In the genomic region with DNA sequence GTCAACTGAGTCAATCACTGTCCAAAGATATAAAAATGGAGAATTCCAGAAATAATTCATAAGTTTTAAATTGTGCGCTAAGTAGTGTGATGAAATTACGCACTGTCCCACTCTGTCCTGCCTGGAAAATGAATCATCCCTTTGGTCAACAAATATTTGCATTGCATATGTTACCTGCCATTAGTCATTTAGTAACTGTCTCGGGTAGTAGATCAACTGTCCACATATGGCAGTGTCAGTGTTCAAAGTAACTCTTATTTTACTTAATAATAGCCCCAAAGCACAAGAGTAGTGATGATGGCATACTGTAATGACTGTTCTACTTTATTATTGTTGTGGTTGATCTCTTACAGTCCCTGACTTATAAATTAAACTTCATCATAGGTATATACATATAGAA, we compare ENCODE assay signal across 10 cellular contexts. TPM values are rescaled to one million over a fixed set of nuclear protein-coding genes. Genes with fewer than 3 reads are reported as not detected.
A peak's percentile ranks its signal among the peaks of the same experiment; 100 is the strongest.
DNase-seq lines count a peak whose midpoint lies in the region; ATAC-seq and TF ChIP-seq lines count a peak whose summit lies in the region.
"Had no signal": no experiment of that assay in that cellular context is flagged by ENCODE, and none has a peak within 500 bp of the region (broad histone marks: within the 10 kb centered on the region; RNA-seq: fewer than 3 reads in every experiment).

No MANE protein-coding gene starts in this region.

- H3K4me3 Mint-ChIP-seq in activated CD4-positive, alpha-beta T cell treated with anti-CD3 and anti-CD28 coated beads, Interleukin-2, amount 10 ng/mL, durations not matched to agents 24 days and 14 days = peak overlapping the region; percentile 34
- peak overlapping the region; percentile 91 for H3K4me3 Mint-ChIP-seq in progenitor cell of endocrine pancreas (ENCODE audit: low read depth)
- H3K4me3 Mint-ChIP-seq in activated CD4-positive, alpha-beta memory T cell treated with anti-CD3 and anti-CD28 coated beads for 36 hours = no peak overlapping the region

- H3K27ac Mint-ChIP-seq in activated CD4-positive, alpha-beta T cell treated with anti-CD3 and anti-CD28 coated beads, Interleukin-2, amount 10 ng/mL, durations not matched to agents 24 days and 14 days = peak overlapping the region; percentile 27
- H3K27ac Mint-ChIP-seq in progenitor cell of endocrine pancreas = peak overlapping the region; percentile 69
- no peak overlapping the region for H3K27ac Mint-ChIP-seq in activated CD4-positive, alpha-beta memory T cell treated with anti-CD3 and anti-CD28 coated beads for 36 hours

- TF ChIP-seq CTCF in progenitor cell of endocrine pancreas (IDR thresholded peaks at IDR 0.05; ENCODE audit: unreplicated experiment) = no peak

- no peak for DNase-seq in activated CD4-positive, alpha-beta T cell treated with anti-CD3 and anti-CD28 coated beads, Interleukin-2, amount 10 ng/mL, durations not matched to agents 24 days and 14 days
- DNase-seq in activated CD4-positive, alpha-beta T cell treated with anti-CD3 and anti-CD28 coated beads, Interleukin-2, amount 50 U/mL, for 4 hours = no peak
- peak; percentile 9 for DNase-seq in RPMI7951 (ENCODE audit: low read depth)
- peak; percentile 43 for DNase-seq in epithelial cell of prostate (ENCODE audit: low read depth, low spot score)
- no peak for DNase-seq in progenitor cell of endocrine pancreas (ENCODE audit: low spot score, unreplicated experiment)
- DNase-seq in COLO829 (ENCODE audit: low spot score) = no peak
- no peak for DNase-seq in activated CD4-positive, alpha-beta memory T cell treated with anti-CD3 and anti-CD28 coated beads for 36 hours
- DNase-seq: 8988T, hippocampal formation had no signal

- intact Hi-C loops in activated CD4-positive, alpha-beta T cell treated with anti-CD3 and anti-CD28 coated beads, Interleukin-2, amount 10 ng/mL, durations not matched to agents 24 days and 14 days (cut with micrococcal nuclease) = loop anchor here (5.0 kb wide), 2 partner anchors 34 to 824 kb away; no protein-coding TSS in a partner anchor
- intact Hi-C loops in activated CD4-positive, alpha-beta memory T cell treated with anti-CD3 and anti-CD28 coated beads for 36 hours (cut with micrococcal nuclease) = loop anchor here (10.0 kb wide), 1 partner anchor 822 kb away; no protein-coding TSS in a partner anchor

- no peaks in the 10 kb centered on the region for H3K27me3 Mint-ChIP-seq in activated CD4-positive, alpha-beta T cell treated with anti-CD3 and anti-CD28 coated beads, Interleukin-2, amount 10 ng/mL, durations not matched to agents 24 days and 14 days
- H3K27me3 Mint-ChIP-seq in progenitor cell of endocrine pancreas = no peaks in the 10 kb centered on the region
- H3K27me3 Mint-ChIP-seq in activated CD4-positive, alpha-beta memory T cell treated with anti-CD3 and anti-CD28 coated beads for 36 hours = no peaks in the 10 kb centered on the region

- H3K4me1 Mint-ChIP-seq in activated CD4-positive, alpha-beta T cell treated with anti-CD3 and anti-CD28 coated beads, Interleukin-2, amount 10 ng/mL, durations not matched to agents 24 days and 14 days = peaks cover 35% of the 10 kb centered on the region
- H3K4me1 Mint-ChIP-seq in progenitor cell of endocrine pancreas (ENCODE audit: low read depth) = peaks cover 36% of the 10 kb centered on the region
- peaks cover 53% of the 10 kb centered on the region for H3K4me1 Mint-ChIP-seq in activated CD4-positive, alpha-beta memory T cell treated with anti-CD3 and anti-CD28 coated beads for 36 hours (ENCODE audit: low read depth)

- H3K9me3 Mint-ChIP-seq in activated CD4-positive, alpha-beta T cell treated with anti-CD3 and anti-CD28 coated beads, Interleukin-2, amount 10 ng/mL, durations not matched to agents 24 days and 14 days = no peaks in the 10 kb centered on the region
- no peaks in the 10 kb centered on the region for H3K9me3 Mint-ChIP-seq in progenitor cell of endocrine pancreas (ENCODE audit: low read depth)
- no peaks in the 10 kb centered on the region for H3K9me3 Mint-ChIP-seq in activated CD4-positive, alpha-beta memory T cell treated with anti-CD3 and anti-CD28 coated beads for 36 hours

- no peak for ATAC-seq in HG03025 (IDR thresholded peaks at IDR 0.05; ENCODE audit: low FRiP score, unreplicated experiment)

- H3K27ac ChIP-seq in epithelial cell of prostate = peak overlapping the region; percentile 89

- CTCF ChIA-PET in activated CD4-positive, alpha-beta memory T cell treated with anti-CD3 and anti-CD28 coated beads for 36 hours (lab: Charles Lee) = interaction anchor here (2.2 kb wide), 1 partner anchor 30 kb away, joined by 10 read pairs; no protein-coding TSS in a partner anchor

- POLR2A ChIA-PET in activated CD4-positive, alpha-beta memory T cell treated with anti-CD3 and anti-CD28 coated beads for 36 hours (lab: Charles Lee) = no interaction called here

- H3K36me3 Mint-ChIP-seq in activated CD4-positive, alpha-beta T cell treated with anti-CD3 and anti-CD28 coated beads, Interleukin-2, amount 10 ng/mL, durations not matched to agents 24 days and 14 days (ENCODE audit: low read depth) = peaks cover 18% of the 10 kb centered on the region
- H3K36me3 Mint-ChIP-seq in progenitor cell of endocrine pancreas (ENCODE audit: insufficient read depth) = peaks cover 6% of the 10 kb centered on the region
- peaks cover 17% of the 10 kb centered on the region for H3K36me3 Mint-ChIP-seq in activated CD4-positive, alpha-beta memory T cell treated with anti-CD3 and anti-CD28 coated beads for 36 hours

RNA-seq across cellular contexts. Expression of gene YTHDC1, which starts 3.4 kb away (rescaled TPM):
- total RNA-seq in activated CD4-positive, alpha-beta T cell treated with anti-CD3 and anti-CD28 coated beads, Interleukin-2, amount 10 ng/mL, durations not matched to agents 24 days and 14 days = 79.9 and 83.9 TPM in 2 replicates
- total RNA-seq in RPMI7951 (2014; rRNA removed; shearing (Covaris generic)) = 23.2 and 25.4 TPM in 2 replicates
- total RNA-seq in progenitor cell of endocrine pancreas = 162 and 188 TPM in 2 replicates
- total RNA-seq in activated CD4-positive, alpha-beta memory T cell treated with anti-CD3 and anti-CD28 coated beads for 36 hours = 10 to 100 TPM; 66.8 to 68.5 TPM

Comparison
In these comparisons a context has a peak if more than half of its experiments do, and no peak if none do; other contexts are left out.
1. DNase-seq: peak in RPMI7951 (single experiment) and epithelial cell of prostate (single experiment); none in activated CD4-positive, alpha-beta T cell treated with anti-CD3 and anti-CD28 coated beads, Interleukin-2, amount 10 ng/mL, durations not matched to agents 24 days and 14 days (single experiment), activated CD4-positive, alpha-beta T cell treated with anti-CD3 and anti-CD28 coated beads, Interleukin-2, amount 50 U/mL, for 4 hours (0 of 2), progenitor cell of endocrine pancreas (single experiment), COLO829 (single experiment) and activated CD4-positive, alpha-beta memory T cell treated with anti-CD3 and anti-CD28 coated beads for 36 hours (single experiment).